Comparison of ENCODE assay signal across 8 cellular contexts in the genomic region with DNA sequence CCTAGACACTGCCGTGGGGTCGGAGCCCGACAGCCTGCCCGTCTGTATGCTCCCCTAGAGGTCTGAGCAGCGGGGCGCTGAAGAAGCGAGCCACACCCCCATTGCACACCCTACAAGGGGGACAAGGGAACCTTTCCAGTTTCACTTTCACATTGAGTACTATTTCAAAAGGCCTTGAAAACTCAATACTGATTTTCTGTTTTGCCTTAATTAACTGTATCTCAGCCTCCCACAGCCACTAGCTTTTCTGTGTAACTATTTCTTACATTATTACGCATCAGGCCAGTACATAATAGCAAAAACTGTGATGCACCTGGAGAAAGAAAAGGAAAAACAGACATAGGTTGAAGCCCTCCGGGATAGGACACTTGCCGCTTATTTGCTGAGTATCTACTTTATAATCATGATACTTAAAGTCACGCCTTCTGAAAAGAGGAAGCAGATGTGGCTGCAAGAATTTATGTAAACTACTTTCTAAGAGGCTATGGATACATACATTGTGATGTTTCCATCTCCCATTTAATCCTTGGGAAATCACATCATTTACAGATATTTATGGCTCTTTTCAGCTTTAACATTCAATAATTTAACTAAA.
A peak's percentile ranks its signal among the peaks of the same experiment; 100 is the strongest.
DNase-seq lines count a peak whose midpoint lies in the region; ATAC-seq and TF ChIP-seq lines count a peak whose summit lies in the region.

No MANE protein-coding gene starts in this region.

- H3K4me1 ChIP-seq in Karpas-422 (ENCODE audit: low read length) = no peaks in the 10 kb centered on the region
- H3K4me1 ChIP-seq in testis = no peaks in the 10 kb centered on the region
- no peaks in the 10 kb centered on the region for H3K4me1 ChIP-seq in prostate gland (replicated peaks)

- H3K4me3 Mint-ChIP-seq in activated CD8-positive, alpha-beta T cell treated with anti-CD3 and anti-CD28 coated beads, Interleukin-2, amount 10 ng/mL, durations not matched to agents 7 days and 5 days = peak overlapping the region; percentile 70

- no peaks in the 10 kb centered on the region for H3K9me3 Mint-ChIP-seq in activated CD8-positive, alpha-beta T cell treated with anti-CD3 and anti-CD28 coated beads, Interleukin-2, amount 10 ng/mL, durations not matched to agents 7 days and 5 days (ENCODE audit: insufficient read depth)

- H3K27ac ChIP-seq in Karpas-422 (ENCODE audit: low read length) = no peak overlapping the region
- H3K27ac ChIP-seq in testis = no peak overlapping the region
- no peak overlapping the region for H3K27ac ChIP-seq in prostate gland
- H3K27ac ChIP-seq in RWPE1 = no peak overlapping the region

- H3K36me3 ChIP-seq in Karpas-422 (ENCODE audit: insufficient read depth, low read length) (no peaks in the 10 kb centered on the region), testis (ENCODE audit: low read depth, missing control alignments) (no peaks in the 10 kb centered on the region), prostate gland (no peaks in the 10 kb centered on the region)

- peaks cover 2% of the 10 kb centered on the region for H3K27me3 Mint-ChIP-seq in activated CD8-positive, alpha-beta T cell treated with anti-CD3 and anti-CD28 coated beads, Interleukin-2, amount 10 ng/mL, durations not matched to agents 7 days and 5 days (ENCODE audit: low read depth)

- 42 to 55% methylated on average over 11 of the region's 11 CpGs for WGBS in testis, 2 donors
- WGBS in prostate gland = 92% methylated on average over 11 of the region's 11 CpGs

- peaks cover 19% of the 10 kb centered on the region for H3K4me1 Mint-ChIP-seq in activated CD8-positive, alpha-beta T cell treated with anti-CD3 and anti-CD28 coated beads, Interleukin-2, amount 10 ng/mL, durations not matched to agents 7 days and 5 days (ENCODE audit: low read depth)

- H3K27me3 ChIP-seq in Karpas-422 (ENCODE audit: low read length) = no peaks in the 10 kb centered on the region
- H3K27me3 ChIP-seq in testis = no peaks in the 10 kb centered on the region
- H3K27me3 ChIP-seq in prostate gland (replicated peaks; ENCODE audit: insufficient read depth) = no peaks in the 10 kb centered on the region

- H2AFZ ChIP-seq in Karpas-422 (ENCODE audit: low read length) = no peak overlapping the region

- POLR2A ChIA-PET in activated CD8-positive, alpha-beta T cell treated with anti-CD3 and anti-CD28 coated beads, Interleukin-2, amount 10 ng/mL, durations not matched to agents 7 days and 5 days (lab: Charles Lee) = no interaction called here
- POLR2A ChIA-PET in RWPE1 (lab: Yijun Ruan, JAX; ENCODE audit: low non-redundant PET) = no interaction called here

- TF ChIP-seq CTCF in testis (IDR thresholded peaks at IDR 0.05) = no peak
- no peak for TF ChIP-seq CTCF in prostate gland (IDR thresholded peaks at IDR 0.05)
- no peak for TF ChIP-seq CTCF in RWPE1 (conservative IDR thresholded peaks at IDR 0.05; ENCODE audit: low read depth)

- DNase-seq in Karpas-422 (no peak), testis (no peak), prostate gland (ENCODE audit: low spot score) (no peak), RWPE1 (ENCODE audit: low spot score) (no peak)
- peak; percentile 67 for DNase-seq in activated CD8-positive, alpha-beta T cell treated with anti-CD3 and anti-CD28 coated beads, Interleukin-2, amount 10 ng/mL, durations not matched to agents 7 days and 5 days
- DNase-seq in stimulated activated CD8-positive, alpha-beta memory T cell treated with anti-CD3 and anti-CD28 coated beads, Interleukin-12 subunit alpha, Interleukin-12 subunit beta, amount 100 ng/mL, for 1 hour (ENCODE audit: low read depth) = peak; percentile 12

- H4K20me1 ChIP-seq in Karpas-422 (ENCODE audit: insufficient read depth, low read depth, low read length) = no peaks in the 10 kb centered on the region

- ATAC-seq in GM21381 (IDR thresholded peaks at IDR 0.05; ENCODE audit: unreplicated experiment) (peak; percentile 89), HG03442 (IDR thresholded peaks at IDR 0.05; ENCODE audit: unreplicated experiment) (no peak)
- ATAC-seq in activated CD8-positive, alpha-beta T cell treated with anti-CD3 and anti-CD28 coated beads, Interleukin-2, amount 10 ng/mL, durations not matched to agents 7 days and 5 days = peak; percentile 98

- TF ChIP-seq POLR2A in testis (IDR thresholded peaks at IDR 0.05) (no peak), prostate gland (IDR thresholded peaks at IDR 0.05) (no peak)

- no peak overlapping the region for H3K4me2 ChIP-seq in Karpas-422 (ENCODE audit: low read depth, low read length, poor library complexity, severe bottlenecking)

- no peaks in the 10 kb centered on the region for H3K9me2 ChIP-seq in Karpas-422 (replicated peaks; ENCODE audit: insufficient read depth, low read length)

- H3K27ac Mint-ChIP-seq in activated CD8-positive, alpha-beta T cell treated with anti-CD3 and anti-CD28 coated beads, Interleukin-2, amount 10 ng/mL, durations not matched to agents 7 days and 5 days = peak overlapping the region; percentile 82

- H3K9me3 ChIP-seq in Karpas-422 (ENCODE audit: low read length) = peaks cover 7% of the 10 kb centered on the region
- no peaks in the 10 kb centered on the region for H3K9me3 ChIP-seq in testis
- H3K9me3 ChIP-seq in prostate gland = no peaks in the 10 kb centered on the region

- H3K4me3 ChIP-seq in Karpas-422 (ENCODE audit: low read length) (0 out of 2 replicates have a peak overlapping the region, but pooled peaks have one; percentile 19), testis (peak overlapping the region in 1 of 2 donors; percentile 9), prostate gland (no peak overlapping the region)

- H3K79me2 ChIP-seq in Karpas-422 (ENCODE audit: low read length) = no peaks in the 10 kb centered on the region

- CTCF ChIA-PET in activated CD8-positive, alpha-beta T cell treated with anti-CD3 and anti-CD28 coated beads, Interleukin-2, amount 10 ng/mL, durations not matched to agents 7 days and 5 days (lab: Charles Lee) = interaction anchor here (0.9 to 1.5 kb wide), 2 partner anchors 31 to 81 kb away, joined by 3 to 5 read pairs; no protein-coding TSS in a partner anchor
- CTCF ChIA-PET in RWPE1 (lab: Yijun Ruan, JAX) = no interaction called here

- H3K36me3 Mint-ChIP-seq in activated CD8-positive, alpha-beta T cell treated with anti-CD3 and anti-CD28 coated beads, Interleukin-2, amount 10 ng/mL, durations not matched to agents 7 days and 5 days (ENCODE audit: low read depth) = peaks cover 7% of the 10 kb centered on the region

- intact Hi-C loops in testis (cut with DNase I; ENCODE audit: low total_unique reads) (no loop called here), prostate gland (cut with DNase I) (no loop called here)

- no peak overlapping the region for H3K9ac ChIP-seq in Karpas-422 (ENCODE audit: low read length)

Comparison
In these comparisons a context has a peak if more than half of its experiments do, and no peak if none do; other contexts are left out.
1. DNase-seq: peak in activated CD8-positive, alpha-beta T cell treated with anti-CD3 and anti-CD28 coated beads, Interleukin-2, amount 10 ng/mL, durations not matched to agents 7 days and 5 days (single experiment) and stimulated activated CD8-positive, alpha-beta memory T cell treated with anti-CD3 and anti-CD28 coated beads, Interleukin-12 subunit alpha, Interleukin-12 subunit beta, amount 100 ng/mL, for 1 hour (single experiment); none in Karpas-422 (single experiment), testis (single experiment), prostate gland (single experiment) and RWPE1 (single experiment).